Comparison of ENCODE assay signal across 24 cellular contexts in genomic region chr15:62719316-62719715, GRCh38.
DNase-seq lines count a peak whose midpoint lies in the region; ATAC-seq and TF ChIP-seq lines count a peak whose summit lies in the region.
"Had no signal": no experiment of that assay in that cellular context is flagged by ENCODE, and none has a peak within 500 bp of the region (broad histone marks: within the 10 kb centered on the region; RNA-seq: fewer than 3 reads in every experiment).

No MANE protein-coding gene starts in this region.

- TF ChIP-seq CTCF in foreskin keratinocyte (conservative IDR thresholded peaks at IDR 0.05) (no peak), glutamatergic neuron (IDR thresholded peaks at IDR 0.05; ENCODE audit: partially characterized antibody, unreplicated experiment) (no peak)

- CTCF ChIA-PET in activated CD4-positive, alpha-beta T cell treated with anti-CD3 and anti-CD28 coated beads for 36 hours (lab: Charles Lee), result no interaction called here

- no peak overlapping the region for H3K4me3 Mint-ChIP-seq in glutamatergic neuron (ENCODE audit: unreplicated experiment)
- no peak overlapping the region for H3K4me3 Mint-ChIP-seq in activated CD4-positive, alpha-beta T cell treated with anti-CD3 and anti-CD28 coated beads for 36 hours
- H3K4me3 Mint-ChIP-seq: activated B cell treated with CpG ODN at 0.5 μM for 24 hours, natural killer cell had no signal

- no peaks in the 10 kb centered on the region for H3K4me1 Mint-ChIP-seq in glutamatergic neuron (ENCODE audit: low read depth, unreplicated experiment)
- no peaks in the 10 kb centered on the region for H3K4me1 Mint-ChIP-seq in activated CD4-positive, alpha-beta T cell treated with anti-CD3 and anti-CD28 coated beads for 36 hours
- H3K4me1 Mint-ChIP-seq: activated B cell treated with CpG ODN at 0.5 μM for 24 hours, natural killer cell had no signal

- peaks cover 3% of the 10 kb centered on the region for H3K27me3 Mint-ChIP-seq in glutamatergic neuron (ENCODE audit: unreplicated experiment)
- no peaks in the 10 kb centered on the region for H3K27me3 Mint-ChIP-seq in activated CD4-positive, alpha-beta T cell treated with anti-CD3 and anti-CD28 coated beads for 36 hours
- H3K27me3 Mint-ChIP-seq: activated B cell treated with CpG ODN at 0.5 μM for 24 hours had no signal

- no peaks in the 10 kb centered on the region for H3K36me3 Mint-ChIP-seq in glutamatergic neuron (ENCODE audit: unreplicated experiment)
- H3K36me3 Mint-ChIP-seq in activated CD4-positive, alpha-beta T cell treated with anti-CD3 and anti-CD28 coated beads for 36 hours (ENCODE audit: low read depth), result no peaks in the 10 kb centered on the region
- H3K36me3 Mint-ChIP-seq: natural killer cell had no signal

- H3K27ac Mint-ChIP-seq in glutamatergic neuron (ENCODE audit: unreplicated experiment), result no peak overlapping the region
- no peak overlapping the region for H3K27ac Mint-ChIP-seq in activated CD4-positive, alpha-beta T cell treated with anti-CD3 and anti-CD28 coated beads for 36 hours
- H3K27ac Mint-ChIP-seq: activated B cell treated with CpG ODN at 0.5 μM for 24 hours, natural killer cell had no signal

- intact Hi-C loops in activated CD4-positive, alpha-beta T cell treated with anti-CD3 and anti-CD28 coated beads for 36 hours (cut with DNase I, micrococcal nuclease), result loop anchor here in 1 of 2 experiments (10.0 kb wide), 2 partner anchors 325 to 605 kb away; partner anchors contain the start of gene TLN2

- peak; percentile 81 for ATAC-seq in SK-N-SH treated with all-trans-retinoic acid at 6 μM for 48 hours
- peak; percentile 19 for ATAC-seq in foreskin keratinocyte
- ATAC-seq in activated CD4-positive, alpha-beta T cell treated with anti-CD3 and anti-CD28 coated beads for 36 hours, result no peak
- ATAC-seq: natural killer cell, Panc1 had no signal

- no peaks in the 10 kb centered on the region for H3K9me3 Mint-ChIP-seq in glutamatergic neuron (ENCODE audit: unreplicated experiment)
- no peaks in the 10 kb centered on the region for H3K9me3 Mint-ChIP-seq in activated CD4-positive, alpha-beta T cell treated with anti-CD3 and anti-CD28 coated beads for 36 hours (ENCODE audit: low read depth)
- H3K9me3 Mint-ChIP-seq: activated B cell treated with CpG ODN at 0.5 μM for 24 hours, natural killer cell had no signal

- peak; percentile 47 for DNase-seq in AG08396 (ENCODE audit: low spot score)
- DNase-seq in HCEC 1CT, result peak; percentile 44
- DNase-seq in foreskin keratinocyte, result peak in 1 of 2 donors; percentile 74
- no peak for DNase-seq in glutamatergic neuron
- no peak for DNase-seq in activated CD4-positive, alpha-beta T cell treated with anti-CD3 and anti-CD28 coated beads for 36 hours
- DNase-seq in NCI-H2081 (lab: John Stamatoyannopoulos, UW), result no peak
- no peak for DNase-seq in activated T-cell treated with anti-CD3 and anti-CD28 coated beads, Interleukin-2, amount 50 U/mL, for 1 hour
- DNase-seq: activated B cell treated with CpG ODN at 0.5 μM for 24 hours; activated CD4-positive, alpha-beta T cell treated with anti-CD3 and anti-CD28 coated beads, Interleukin-2, amount 50 U/mL, for 4 hours; BE2C; cerebellar nuclear complex; DMS53; dorsolateral prefrontal cortex; kidney; natural killer cell; NCI-H1048; NCI-H1694; NCI-H69; stimulated activated CD4-positive, alpha-beta T cell treated with anti-CD3 and anti-CD28 coated beads, Interleukin-1b, Interleukin-23, amount 100 ng/mL, for 48 hours; stimulated activated CD8-positive, alpha-beta memory T cell treated with anti-CD3 and anti-CD28 coated beads, Interleukin-4, amount 100 ng/mL, for 48 hours; stomach; tibial artery had no signal

- POLR2A ChIA-PET in activated CD4-positive, alpha-beta T cell treated with anti-CD3 and anti-CD28 coated beads for 36 hours (lab: Charles Lee), result no interaction called here

- no peak overlapping the region for H3K27ac ChIP-seq in foreskin keratinocyte
- H3K27ac ChIP-seq: dorsolateral prefrontal cortex, stomach, tibial artery had no signal

- H3K4me1 ChIP-seq in foreskin keratinocyte, result peaks cover 12% of the 10 kb centered on the region
- H3K4me1 ChIP-seq: stomach, tibial artery had no signal

- no peaks in the 10 kb centered on the region for H3K27me3 ChIP-seq in foreskin keratinocyte
- H3K27me3 ChIP-seq: BE2C, dorsolateral prefrontal cortex, stomach, tibial artery had no signal

TF ChIP-seq in SK-N-SH treated with all-trans-retinoic acid at 6 μM for 48 hours, 23 proteins besides CTCF, POLR2A, EP300 and RAD21:
- TF ChIP-seq ZFP3 (CRISPR knock-in tag; IDR thresholded peaks at IDR 0.05) (no peak), TOX (CRISPR knock-in tag; IDR thresholded peaks at IDR 0.05; ENCODE audit: borderline replicate concordance) (no peak), ZNF70 (CRISPR knock-in tag; IDR thresholded peaks at IDR 0.05) (no peak), ZNF8 (CRISPR knock-in tag; IDR thresholded peaks at IDR 0.05) (no peak), RARB (CRISPR knock-in tag; IDR thresholded peaks at IDR 0.05) (no peak), CSDC2 (CRISPR knock-in tag; IDR thresholded peaks at IDR 0.05) (no peak), GLIS3 (CRISPR knock-in tag; IDR thresholded peaks at IDR 0.05) (no peak), PPARA (CRISPR knock-in tag; IDR thresholded peaks at IDR 0.05; ENCODE audit: borderline replicate concordance) (no peak), TCF4 (CRISPR knock-in tag; IDR thresholded peaks at IDR 0.05; ENCODE audit: borderline replicate concordance) (no peak), ISL1 (CRISPR knock-in tag; IDR thresholded peaks at IDR 0.05) (no peak)
- TF ChIP-seq, protein P1, sequence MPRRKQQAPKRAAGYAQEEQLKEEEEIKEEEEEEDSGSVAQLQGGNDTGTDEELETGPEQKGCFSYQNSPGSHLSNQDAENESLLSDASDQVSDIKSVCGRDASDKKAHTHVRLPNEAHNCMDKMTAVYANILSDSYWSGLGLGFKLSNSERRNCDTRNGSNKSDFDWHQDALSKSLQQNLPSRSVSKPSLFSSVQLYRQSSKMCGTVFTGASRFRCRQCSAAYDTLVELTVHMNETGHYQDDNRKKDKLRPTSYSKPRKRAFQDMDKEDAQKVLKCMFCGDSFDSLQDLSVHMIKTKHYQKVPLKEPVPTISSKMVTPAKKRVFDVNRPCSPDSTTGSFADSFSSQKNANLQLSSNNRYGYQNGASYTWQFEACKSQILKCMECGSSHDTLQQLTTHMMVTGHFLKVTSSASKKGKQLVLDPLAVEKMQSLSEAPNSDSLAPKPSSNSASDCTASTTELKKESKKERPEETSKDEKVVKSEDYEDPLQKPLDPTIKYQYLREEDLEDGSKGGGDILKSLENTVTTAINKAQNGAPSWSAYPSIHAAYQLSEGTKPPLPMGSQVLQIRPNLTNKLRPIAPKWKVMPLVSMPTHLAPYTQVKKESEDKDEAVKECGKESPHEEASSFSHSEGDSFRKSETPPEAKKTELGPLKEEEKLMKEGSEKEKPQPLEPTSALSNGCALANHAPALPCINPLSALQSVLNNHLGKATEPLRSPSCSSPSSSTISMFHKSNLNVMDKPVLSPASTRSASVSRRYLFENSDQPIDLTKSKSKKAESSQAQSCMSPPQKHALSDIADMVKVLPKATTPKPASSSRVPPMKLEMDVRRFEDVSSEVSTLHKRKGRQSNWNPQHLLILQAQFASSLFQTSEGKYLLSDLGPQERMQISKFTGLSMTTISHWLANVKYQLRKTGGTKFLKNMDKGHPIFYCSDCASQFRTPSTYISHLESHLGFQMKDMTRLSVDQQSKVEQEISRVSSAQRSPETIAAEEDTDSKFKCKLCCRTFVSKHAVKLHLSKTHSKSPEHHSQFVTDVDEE (CRISPR knock-in tag; IDR thresholded peaks at IDR 0.05), result no peak
TF ChIP-seq in SK-N-SH treated with all-trans-retinoic acid at 6 μM for 48 hours: peak in this region for 0.

Comparison
In these comparisons a context has a peak if more than half of its experiments do, and no peak if none do; other contexts are left out.
1. DNase-seq: peak in AG08396 (single experiment) and HCEC 1CT (single experiment); none in glutamatergic neuron (single experiment), activated CD4-positive, alpha-beta T cell treated with anti-CD3 and anti-CD28 coated beads for 36 hours (single experiment), NCI-H2081 (0 of 2) and activated T-cell treated with anti-CD3 and anti-CD28 coated beads, Interleukin-2, amount 50 U/mL, for 1 hour (single experiment).